ENCODE assay signal across 1 cellular context in the genomic region with DNA sequence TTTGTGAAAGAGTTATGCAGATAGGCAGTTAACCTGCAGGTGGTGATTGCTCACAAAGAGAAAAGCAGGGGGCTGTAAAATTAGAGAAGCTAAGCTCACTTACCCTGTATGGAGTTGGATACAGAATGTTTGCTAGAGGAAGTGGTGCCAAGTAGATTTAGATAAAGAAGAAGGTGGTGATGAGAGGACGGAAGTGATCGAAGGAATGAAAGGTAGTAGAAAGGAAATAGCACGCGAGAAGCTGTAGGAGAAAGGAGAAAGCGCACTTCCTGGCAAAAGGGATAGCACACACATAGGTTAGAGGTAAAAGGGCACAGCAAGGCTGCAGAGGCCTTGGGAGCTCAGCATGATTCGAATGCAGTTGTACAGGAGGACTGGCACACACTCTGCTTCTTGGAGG.
A peak's percentile ranks its signal among the peaks of the same experiment; 100 is the strongest.
TF ChIP-seq lines count a peak whose summit lies in the region.

No MANE protein-coding gene starts in this region.

TF ChIP-seq in K562, 482 proteins besides CTCF, POLR2A, EP300 and RAD21 (continued from another document):
- TF ChIP-seq NR2C2 (CRISPR knock-in tag; IDR thresholded peaks at IDR 0.05) (no peak), NR2C2 (tag; IDR thresholded peaks at IDR 0.05) (peak; percentile 57; the same call in 1 of the 2 replicates), ZNF134 (CRISPR knock-in tag; conservative IDR thresholded peaks at IDR 0.05) (no peak)
